Comparison of ENCODE assay signal across 26 cellular contexts in the genomic region with DNA sequence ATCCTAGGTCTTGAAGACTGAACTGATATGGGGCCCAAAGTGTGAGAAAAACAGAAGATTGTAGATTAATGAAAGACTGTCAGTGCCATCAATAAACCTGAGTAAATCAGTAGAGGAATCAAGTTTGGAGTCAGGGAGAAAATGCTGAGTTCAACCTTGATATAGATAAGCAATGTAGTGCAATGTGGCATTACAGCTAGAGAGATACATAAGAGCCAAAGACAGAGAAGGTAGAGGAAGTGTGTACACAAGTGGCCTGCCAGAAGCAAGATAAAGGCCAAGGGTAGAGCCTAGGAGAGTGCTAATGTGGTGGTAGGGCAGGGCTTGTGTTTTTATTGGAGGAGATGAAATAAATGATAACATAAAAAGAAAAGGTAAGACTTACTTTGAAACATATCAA.
"Had no signal": no experiment of that assay in that cellular context is flagged by ENCODE, and none has a peak within 500 bp of the region (broad histone marks: within the 10 kb centered on the region; RNA-seq: fewer than 3 reads in every experiment).

No MANE protein-coding gene starts in this region.

- ATAC-seq: activated T-helper 17 cell treated with anti-CD3 and anti-CD28 coated beads, Interleukin-2, amount 50 U/mL, for 72 hours; effector memory CD8-positive, alpha-beta T cell; gastroesophageal sphincter; heart right ventricle; WTC11 had no signal

- H3K9me3 ChIP-seq: esophagus squamous epithelium, gastroesophageal sphincter had no signal

- H3K36me3 ChIP-seq: brain microvascular endothelial cell, esophagus squamous epithelium, gastroesophageal sphincter, heart right ventricle had no signal

- H3K4me1 ChIP-seq: esophagus squamous epithelium had no signal

- DNase-seq: activated CD4-positive, alpha-beta memory T cell treated with anti-CD3 and anti-CD28 coated beads, Interleukin-2, amount 10 ng/mL, durations not matched to agents 7 days and 5 days; activated CD4-positive, alpha-beta T cell treated with anti-CD3 and anti-CD28 coated beads for 1 hour; activated CD4-positive, alpha-beta T cell treated with anti-CD3 and anti-CD28 coated beads for 4 hours; activated CD4-positive, alpha-beta T cell treated with anti-CD3 and anti-CD28 coated beads, Interleukin-2, amount 10 ng/mL, durations not matched to agents 7 days and 5 days; activated CD4-positive, alpha-beta T cell treated with anti-CD3 and anti-CD28 coated beads, Interleukin-2, amount 50 U/mL, for 4 hours; activated CD8-positive, alpha-beta memory T cell treated with anti-CD3 and anti-CD28 coated beads, Interleukin-2, amount 50 U/mL, for 48 hours; activated effector memory CD4-positive, alpha-beta T cell treated with Interleukin-2 at 50 U/mL for 16 hours; activated gamma-delta T cell treated with Interleukin-2 at 50 U/mL for 16 hours; activated naive CD4-positive, alpha-beta T cell treated with anti-CD3 and anti-CD28 coated beads, Interleukin-2, amount 50 U/mL, for 16 hours; activated naive CD4-positive, alpha-beta T cell treated with Interleukin-2 at 50 U/mL for 16 hours; activated T-cell treated with anti-CD3 and anti-CD28 coated beads for 4 hours; activated T-cell treated with anti-CD3 and anti-CD28 coated beads, Interleukin-2, amount 50 U/mL, for 24 hours; amniotic stem cell; anterior cingulate cortex; brain microvascular endothelial cell; cortex of kidney; dermis blood vessel endothelial cell; effector CD4-positive, alpha-beta T cell; effector memory CD8-positive, alpha-beta T cell; esophagus squamous epithelium; foreskin melanocyte; heart right ventricle; T-helper 2 cell had no signal

- H3K4me3 ChIP-seq: esophagus squamous epithelium, gastroesophageal sphincter, heart right ventricle had no signal
